Comparison of ENCODE assay signal across 9 cellular contexts in genomic region chr20:17682889-17683198, GRCh38. TPM values are rescaled to one million over a fixed set of nuclear protein-coding genes. Genes with fewer than 3 reads are reported as not detected.
DNase-seq lines count a peak whose midpoint lies in the region; ATAC-seq and TF ChIP-seq lines count a peak whose summit lies in the region.
"Had no signal": no experiment of that assay in that cellular context is flagged by ENCODE, and none has a peak within 500 bp of the region (broad histone marks: within the 10 kb centered on the region; RNA-seq: fewer than 3 reads in every experiment).

No MANE protein-coding gene starts in this region.

- peak overlapping the region; percentile 64; the same call in 1 of the 2 replicates for H3K9ac ChIP-seq in OCI-LY3 (ENCODE audit: low read length)
- no peak overlapping the region for H3K9ac ChIP-seq in endodermal cell (ENCODE audit: extremely low read depth, low read length, poor library complexity, severe bottlenecking)

- H3K4me1 ChIP-seq in OCI-LY3 (ENCODE audit: low read length) (peaks cover 12% of the 10 kb centered on the region), endodermal cell (ENCODE audit: control insufficient read depth, insufficient read depth, low read length) (peaks cover 16% of the 10 kb centered on the region), neutrophil (ENCODE audit: control insufficient read depth in 1 of 2, insufficient read depth in 1 of 2, low read depth in 1 of 2, low read length in 1 of 2) (peaks cover 19 to 24% of the 10 kb centered on the region in 2 experiments)

- 43 to 56% methylated on average over 5 to 10 of the region's 10 CpGs for WGBS in endodermal cell (ENCODE audit: insufficient coverage in 1 of 2, insufficient read length in 1 of 2), 2 experiments

- peaks cover 36% of the 10 kb centered on the region for H3K27me3 Mint-ChIP-seq in CD4-positive, alpha-beta T cell
- H3K27me3 Mint-ChIP-seq in endodermal cell (ENCODE audit: insufficient read depth) = peaks cover 36% of the 10 kb centered on the region

- peaks cover 26% of the 10 kb centered on the region for H3K4me1 Mint-ChIP-seq in CD4-positive, alpha-beta T cell (ENCODE audit: low read depth)
- peaks cover 30% of the 10 kb centered on the region for H3K4me1 Mint-ChIP-seq in endodermal cell

- no peak for DNase-seq in CD4-positive, alpha-beta T cell
- no peak for DNase-seq in endodermal cell
- no peak for DNase-seq in HuH-7 (ENCODE audit: low spot score)
- DNase-seq in NK-92 treated with Interleukin-12 subunit alpha and Interleukin-12 subunit beta, amount 100 ng/mL, for 24 hours (lab: John Stamatoyannopoulos, UW) = no peak

- intact Hi-C loops in CD4-positive, alpha-beta T cell (cut with DNase I, micrococcal nuclease) = loop anchor here (1.0 to 10.0 kb wide), 12 partner anchors 71 to 1108 kb away; partner anchors contain the start of genes SNX5 (in 2 of the 2), KAT14 (in 1 of the 2), KIF16B (in 1 of the 2) and MGME1 (in 1 of the 2)

- POLR2A ChIA-PET in CD4-positive, alpha-beta T cell (lab: Charles Lee) = interaction anchor here (0.5 to 3.1 kb wide), 28 partner anchors 8 to 882 kb away, joined by 3 to 61 read pairs (median 4); partner anchors contain the start of genes BFSP1, DSTN, DZANK1 and KAT14

- peak overlapping the region; percentile 54 for H3K4me2 ChIP-seq in OCI-LY3 (ENCODE audit: low read length)

- peak overlapping the region; percentile 56 for H3K27ac ChIP-seq in CD4-positive, alpha-beta T cell (ENCODE audit: low read depth, low read length)
- no peak overlapping the region for H3K27ac ChIP-seq in OCI-LY3 (ENCODE audit: low read length)
- H3K27ac ChIP-seq in endodermal cell (ENCODE audit: low read depth, low read length) = no peak overlapping the region
- H3K27ac ChIP-seq in neutrophil = peak overlapping the region; percentile 92

- H3K27ac Mint-ChIP-seq in CD4-positive, alpha-beta T cell = peak overlapping the region; percentile 74
- H3K27ac Mint-ChIP-seq in endodermal cell = peak overlapping the region; percentile 42

- peak overlapping the region; percentile 93 for H3K4me3 Mint-ChIP-seq in CD4-positive, alpha-beta T cell
- peak overlapping the region; percentile 85 for H3K4me3 Mint-ChIP-seq in endodermal cell

- H3K36me3 ChIP-seq in OCI-LY3 (replicated peaks; ENCODE audit: low read depth, low read length) = peaks cover 6% of the 10 kb centered on the region
- H3K36me3 ChIP-seq in endodermal cell (ENCODE audit: control insufficient read depth, insufficient read depth, low read length) = peaks cover 20% of the 10 kb centered on the region
- H3K36me3 ChIP-seq in neutrophil = no peaks in the 10 kb centered on the region

- H3K36me3 Mint-ChIP-seq in CD4-positive, alpha-beta T cell (ENCODE audit: low read depth) = peaks cover 20% of the 10 kb centered on the region
- peaks cover 17% of the 10 kb centered on the region for H3K36me3 Mint-ChIP-seq in endodermal cell (ENCODE audit: low read depth)

- peaks cover 28% of the 10 kb centered on the region for H3K27me3 ChIP-seq in CD4-positive, alpha-beta T cell (ENCODE audit: control insufficient read depth, insufficient read depth, low read length)
- H3K27me3 ChIP-seq in OCI-LY3 (ENCODE audit: low read depth, low read length) = peaks cover 42% of the 10 kb centered on the region
- no peaks in the 10 kb centered on the region for H3K27me3 ChIP-seq in endodermal cell (ENCODE audit: control insufficient read depth, insufficient read depth, low read length, poor library complexity, severe bottlenecking)
- peaks cover 29% of the 10 kb centered on the region for H3K27me3 ChIP-seq in neutrophil

- H3K79me2 ChIP-seq in OCI-LY3 (ENCODE audit: low read length) = peaks cover 3% of the 10 kb centered on the region; the same call in 1 of the 2 replicates

- peaks cover 11% of the 10 kb centered on the region for H4K20me1 ChIP-seq in OCI-LY3 (ENCODE audit: insufficient read depth, low read length)

- ATAC-seq in CD4-positive, alpha-beta T cell (ENCODE audit: poor library complexity) = no peak
- ATAC-seq in HG02885 (IDR thresholded peaks at IDR 0.05; ENCODE audit: poor library complexity, unreplicated experiment) (no peak), HG02610 (IDR thresholded peaks at IDR 0.05; ENCODE audit: unreplicated experiment) (no peak)

- H2AFZ ChIP-seq in OCI-LY3 (ENCODE audit: low read depth, low read length) = peak overlapping the region; percentile 93

- H3K4me3 ChIP-seq in OCI-LY3 (ENCODE audit: low read length) (peak overlapping the region; percentile 79), endodermal cell (ENCODE audit: low read length) (peak overlapping the region; percentile 76), neutrophil (ENCODE audit: low read depth in 1 of 2, low read length in 1 of 2) (peak overlapping the region; percentile 85 to 89)

- peak; percentile 57 for TF ChIP-seq CTCF in CD4-positive, alpha-beta T cell (IDR thresholded peaks at IDR 0.05)
- 0 out of 2 replicates have a peak, but pooled peaks have one; percentile 2 for TF ChIP-seq CTCF in OCI-LY3 (IDR thresholded peaks at IDR 0.05; ENCODE audit: low read depth, low read length)
- no peak for TF ChIP-seq CTCF in endodermal cell (conservative IDR thresholded peaks at IDR 0.05)
- TF ChIP-seq CTCF in neutrophil (IDR thresholded peaks at IDR 0.05) = no peak

- no peaks in the 10 kb centered on the region for H3K9me3 ChIP-seq in CD4-positive, alpha-beta T cell (ENCODE audit: control insufficient read depth, low read length)
- H3K9me3 ChIP-seq in OCI-LY3 (ENCODE audit: insufficient read depth, low read length) (no peaks in the 10 kb centered on the region), endodermal cell (ENCODE audit: control insufficient read depth, low read length) (no peaks in the 10 kb centered on the region), neutrophil (no peaks in the 10 kb centered on the region)

- H3K9me3 Mint-ChIP-seq in CD4-positive, alpha-beta T cell = no peaks in the 10 kb centered on the region
- peaks cover 11% of the 10 kb centered on the region for H3K9me3 Mint-ChIP-seq in endodermal cell

- CTCF ChIA-PET in CD4-positive, alpha-beta T cell (lab: Charles Lee) = interaction anchor here (0.6 to 2.3 kb wide), 24 partner anchors 8 to 605 kb away, joined by 3 to 14 read pairs (median 4); partner anchors contain the start of genes BANF2, BFSP1, DSTN and MGME1

RNA-seq across cellular contexts. Expression of gene RRBP1, which starts 0.8 kb away (rescaled TPM):
- total RNA-seq in CD4-positive, alpha-beta T cell = 10 to 100 TPM; 26.4 to 27.2 TPM
- 100 to 1,000 TPM; 191 to 212 TPM for total RNA-seq in endodermal cell
- 54.2 TPM for polyA plus RNA-seq in endodermal cell (2013, experiment 1 of 2)
- 58.4 TPM for polyA plus RNA-seq in endodermal cell (2013, experiment 2 of 2)

RNA-seq across cellular contexts. Expression of gene BANF2, which starts 16.9 kb away (rescaled TPM):
- not detected for total RNA-seq in CD4-positive, alpha-beta T cell
- total RNA-seq in endodermal cell = not detected
- not detected for polyA plus RNA-seq in endodermal cell (2013, experiment 1 of 2)
- not detected for polyA plus RNA-seq in endodermal cell (2013, experiment 2 of 2)
- total RNA-seq: lung had no signal
- polyA plus RNA-seq: lung had no signal

Comparison
In these comparisons a context has a peak if more than half of its experiments do, and no peak if none do; other contexts are left out.
1. H3K27ac ChIP-seq: peak in CD4-positive, alpha-beta T cell (single experiment) and neutrophil (single experiment); none in OCI-LY3 (single experiment) and endodermal cell (single experiment).
2. CTCF ChIP-seq: peak in CD4-positive, alpha-beta T cell (single experiment) and OCI-LY3 (single experiment); none in endodermal cell (single experiment) and neutrophil (single experiment).
3. RNA of gene RRBP1, which starts 0.8 kb away (total RNA-seq): 191 to 212 TPM in endodermal cell; 26.4 to 27.2 TPM in CD4-positive, alpha-beta T cell; every median in the first group is over 4 times any median in the second.
4. Peak in every context shown above with its lines, with median percentiles within 50 percentile points of each other: H3K4me3 ChIP-seq.